In the genomic region with DNA sequence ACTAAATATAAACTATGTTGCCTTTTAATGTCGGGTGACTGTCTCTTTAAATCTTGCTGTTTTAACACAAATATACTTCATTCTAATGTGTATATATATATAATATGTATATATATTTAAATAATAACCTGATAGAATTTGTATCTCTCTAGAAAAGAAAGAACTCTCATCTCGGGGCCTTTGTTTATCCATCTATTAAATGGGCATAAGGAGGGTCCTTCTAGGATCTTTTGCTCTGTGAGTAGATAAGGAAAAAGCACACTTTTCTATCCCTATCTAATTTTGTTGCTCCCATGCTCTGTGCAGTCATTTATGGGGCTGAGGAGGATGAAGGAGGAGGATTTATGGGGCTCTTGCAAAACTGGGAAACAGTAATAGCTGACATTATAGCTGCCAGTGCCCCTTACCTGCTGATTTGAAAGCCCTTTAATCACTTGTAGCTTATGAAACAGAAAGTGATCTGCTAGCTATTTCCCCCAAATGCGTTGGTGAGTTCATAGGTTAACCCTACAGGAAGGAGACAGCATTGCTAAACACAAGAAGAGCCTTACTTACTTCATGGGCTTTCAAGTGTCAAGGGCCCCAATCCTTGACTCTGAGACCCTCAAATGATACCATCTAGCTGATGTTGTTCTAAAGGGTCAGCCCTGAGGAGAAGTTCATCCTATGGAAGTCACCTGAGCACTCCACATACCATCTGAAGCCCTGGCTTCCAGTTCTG, we compare ENCODE assay signal across 10 cellular contexts. TPM values are rescaled to one million over a fixed set of nuclear protein-coding genes. Genes with fewer than 3 reads are reported as not detected.
A peak's percentile ranks its signal among the peaks of the same experiment; 100 is the strongest.
DNase-seq lines count a peak whose midpoint lies in the region; ATAC-seq lines count a peak whose summit lies in the region.
"Had no signal": no experiment of that assay in that cellular context is flagged by ENCODE, and none has a peak within 500 bp of the region (broad histone marks: within the 10 kb centered on the region; RNA-seq: fewer than 3 reads in every experiment).

No MANE protein-coding gene starts in this region.

- ATAC-seq in CD4-positive, CD25-positive, alpha-beta regulatory T cell (ENCODE audit: low read depth in 2 of 2), result peak; percentile 68 to 74
- ATAC-seq in HG02973 (IDR thresholded peaks at IDR 0.05; ENCODE audit: unreplicated experiment) (peak; percentile 95), left colon (no peak)

- peaks cover 0 to 2% (median 0%) of the 10 kb centered on the region in 7 donors for H3K9me3 Mint-ChIP-seq in CD4-positive, CD25-positive, alpha-beta regulatory T cell
- H3K9me3 Mint-ChIP-seq: CD8-positive, alpha-beta memory T cell had no signal

- H3K9me3 ChIP-seq in CD4-positive, CD25-positive, alpha-beta regulatory T cell (ENCODE audit: control insufficient read depth in 2 of 2, low read length in 2 of 2), result no peaks in the 10 kb centered on the region

- H3K27ac ChIP-seq in CD4-positive, CD25-positive, alpha-beta regulatory T cell (ENCODE audit: insufficient read depth, low read length, poor library complexity, severe bottlenecking), result no peak overlapping the region
- H3K27ac ChIP-seq: skin epidermis had no signal

- peak in 1 of 3 donors; percentile 83 for DNase-seq in CD4-positive, CD25-positive, alpha-beta regulatory T cell
- DNase-seq in GM19238 (ENCODE audit: insufficient read length, low spot score), result peak; percentile 36
- DNase-seq in RPMI8226, result peak; percentile 51
- DNase-seq in NCI-H1048 (lab: John Stamatoyannopoulos, UW), result no peak
- DNase-seq in cardiac septum (ENCODE audit: low spot score), result no peak
- DNase-seq in SHP77 (lab: John Stamatoyannopoulos, UW), result no peak
- DNase-seq in left colon, result no peak

- peaks cover 2% of the 10 kb centered on the region for H3K27me3 ChIP-seq in CD4-positive, CD25-positive, alpha-beta regulatory T cell (ENCODE audit: control insufficient read depth, insufficient read depth, low read length)

- intact Hi-C loops in cardiac septum (cut with DNase I) (no loop called here), left colon (cut with DNase I, micrococcal nuclease) (loop anchor here in 1 of 2 donors (10.0 kb wide), 1 partner anchor 101 kb away; no protein-coding TSS in a partner anchor)

- H3K4me1 ChIP-seq in CD4-positive, CD25-positive, alpha-beta regulatory T cell (ENCODE audit: control insufficient read depth, insufficient read depth, low read length, poor library complexity, severe bottlenecking), result peaks cover 6% of the 10 kb centered on the region

- H3K4me3 Mint-ChIP-seq in CD4-positive, CD25-positive, alpha-beta regulatory T cell, result no peak overlapping the region

- H3K4me1 Mint-ChIP-seq in CD4-positive, CD25-positive, alpha-beta regulatory T cell, result peaks cover 0 to 9% (median 6%) of the 10 kb centered on the region in 4 donors

- H3K4me3 ChIP-seq in CD4-positive, CD25-positive, alpha-beta regulatory T cell (ENCODE audit: low read depth, low read length), result no peak overlapping the region
- H3K4me3 ChIP-seq: skin epidermis had no signal

- H3K27ac Mint-ChIP-seq in CD4-positive, CD25-positive, alpha-beta regulatory T cell, result peak overlapping the region in 1 of 3 donors; percentile 30

- H3K36me3 Mint-ChIP-seq in CD4-positive, CD25-positive, alpha-beta regulatory T cell, result no peaks in the 10 kb centered on the region

- peaks cover 7% of the 10 kb centered on the region for H3K27me3 Mint-ChIP-seq in CD4-positive, CD25-positive, alpha-beta regulatory T cell

- no peaks in the 10 kb centered on the region for H3K36me3 ChIP-seq in CD4-positive, CD25-positive, alpha-beta regulatory T cell (ENCODE audit: control insufficient read depth, insufficient read depth, low read length)

RNA-seq across cellular contexts. Expression of a gene that starts 5.8 kb away (rescaled TPM):
- total RNA-seq in CD4-positive, CD25-positive, alpha-beta regulatory T cell, result 5.4 TPM
- polyA plus RNA-seq in CD4-positive, CD25-positive, alpha-beta regulatory T cell, result under 1 TPM; 0.25 to 0.86 (median 0.56) TPM
- total RNA-seq in cardiac septum (18.9 TPM), left colon (10 to 100 TPM; 25.7 to 60.8 TPM)

Comparison
In these comparisons a context has a peak if more than half of its experiments do, and no peak if none do; other contexts are left out.
1. DNase-seq: peak in GM19238 (single experiment) and RPMI8226 (single experiment); none in NCI-H1048 (single experiment), cardiac septum (single experiment), SHP77 (0 of 2) and left colon (0 of 2).